ENCODE assay signal across 12 cellular contexts in the genomic region with DNA sequence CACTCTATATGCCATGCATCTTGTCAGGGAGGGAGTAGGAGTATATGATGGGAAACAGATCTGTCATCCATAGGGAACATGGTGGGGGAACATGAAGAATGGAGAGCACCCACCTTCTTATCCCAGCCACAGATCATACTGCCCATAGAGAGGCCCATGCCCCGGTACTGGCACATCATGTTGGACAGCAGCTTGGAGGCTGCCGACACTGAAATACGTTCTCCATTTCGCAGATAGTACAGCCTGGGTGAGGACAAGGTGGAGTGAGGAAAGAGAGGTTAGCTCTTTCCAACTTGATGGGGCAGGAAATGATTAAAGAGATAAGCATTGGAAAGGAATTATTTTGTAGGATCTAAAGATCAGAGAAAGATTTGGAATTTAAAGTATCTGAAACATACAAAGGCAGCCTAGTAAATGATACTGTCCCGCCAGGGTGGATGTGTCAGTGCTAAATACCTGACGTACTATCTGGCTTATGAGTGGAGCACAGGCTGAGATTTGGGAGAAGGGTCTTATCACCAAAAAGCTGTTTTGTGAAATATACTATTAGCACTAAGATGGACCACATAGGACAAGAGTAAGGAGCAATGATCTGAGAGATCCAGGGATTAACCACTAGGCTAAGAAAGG. TPM values are rescaled to one million over a fixed set of nuclear protein-coding genes. Genes with fewer than 3 reads are reported as not detected.
A peak's percentile ranks its signal among the peaks of the same experiment; 100 is the strongest.
DNase-seq lines count a peak whose midpoint lies in the region; ATAC-seq, FAIRE-seq and TF ChIP-seq lines count a peak whose summit lies in the region.
"Had no signal": no experiment of that assay in that cellular context is flagged by ENCODE, and none has a peak within 500 bp of the region (broad histone marks: within the 10 kb centered on the region; RNA-seq: fewer than 3 reads in every experiment).

No MANE protein-coding gene starts in this region.

- TF ChIP-seq RAD21 in HepG2 (CRISPR knock-in tag; IDR thresholded peaks at IDR 0.05), result no peak

- H3K27ac ChIP-seq in HepG2 (ENCODE audit: extremely low read length, insufficient read depth, low read length) (no peak overlapping the region), right lobe of liver (no peak overlapping the region)

- TF ChIP-seq CTCF in HepG2 (CRISPR knock-in tag; IDR thresholded peaks at IDR 0.05) (no peak), right lobe of liver (IDR thresholded peaks at IDR 0.05) (no peak), D721Med (IDR thresholded peaks at IDR 0.05; ENCODE audit: insufficient read depth, missing control alignments) (no peak)

- H3K4me3 ChIP-seq in HepG2 (replicated peaks in 1 of 3; ENCODE audit: insufficient read depth in 1 of 3, low read depth in 2 of 3, low read length in 3 of 3) (no peak overlapping the region), right lobe of liver (no peak overlapping the region), mucosa of stomach (ENCODE audit: low read length) (no peak overlapping the region)

- CTCF ChIA-PET in HepG2 (lab: Yijun Ruan, JAX; ENCODE audit: low intra/inter-chr PET ratio, low total read pairs), result interaction anchor here (1.0 to 1.4 kb wide), 2 partner anchors 11 to 26 kb away, joined by 3 to 4 read pairs; a partner anchor contains a TSS

- H3K36me3 ChIP-seq in HepG2 (replicated peaks in 1 of 2; ENCODE audit: control insufficient read depth in 1 of 2, insufficient read depth in 2 of 2, low read length in 2 of 2), result peaks cover 0 to 1% of the 10 kb centered on the region in 2 experiments; a peak in 1 of 5 replicates
- peaks cover 4 to 21% (median 6%) of the 10 kb centered on the region in 4 donors for H3K36me3 ChIP-seq in right lobe of liver
- peaks cover 6% of the 10 kb centered on the region for H3K36me3 ChIP-seq in mucosa of stomach (ENCODE audit: control insufficient read depth, insufficient read depth, low read length)

- peak overlapping the region; percentile 98 for H3K27ac Mint-ChIP-seq in activated T-helper 2 cell treated with anti-CD3 and anti-CD28 coated beads, Interferon-gamma antibody, Interleukin-2, Interleukin-4, amounts not matched to agents 10 μg/mL and 5 μg/mL and 100 μg/mL, durations not matched to agents 14 hours and 24 hours and 36 hours

- H3K9me3 Mint-ChIP-seq in activated T-helper 2 cell treated with anti-CD3 and anti-CD28 coated beads, Interferon-gamma antibody, Interleukin-2, Interleukin-4, amounts not matched to agents 10 μg/mL and 5 μg/mL and 100 μg/mL, durations not matched to agents 14 hours and 24 hours and 36 hours, result no peaks in the 10 kb centered on the region

- H3K4me1 ChIP-seq in HepG2 (ENCODE audit: insufficient read depth, low read length) (peaks cover 23% of the 10 kb centered on the region), right lobe of liver (peaks cover 0 to 39% (median 14%) of the 10 kb centered on the region in 4 donors), mucosa of stomach (ENCODE audit: control insufficient read depth, insufficient read depth, low read length) (peaks cover 25% of the 10 kb centered on the region)

- no peak overlapping the region for H2AFZ ChIP-seq in HepG2 (ENCODE audit: low read length)

- H3K4me2 ChIP-seq in HepG2 (ENCODE audit: low read depth, low read length), result no peak overlapping the region

- no peaks in the 10 kb centered on the region for H3K9me3 ChIP-seq in HepG2 (ENCODE audit: low read length)
- H3K9me3 ChIP-seq in right lobe of liver, result no peaks in the 10 kb centered on the region
- H3K9me3 ChIP-seq in mucosa of stomach (ENCODE audit: control insufficient read depth, low read length), result no peaks in the 10 kb centered on the region
- H3K9me3 ChIP-seq: left lung, thoracic aorta had no signal

- BruUV-seq in HepG2 (replicated peaks; lab: Mats Ljungman, UMichigan), result no TSS peak

- intact Hi-C loops in HepG2 (cut with micrococcal nuclease; ENCODE audit: unreplicated experiment) (no loop called here), right lobe of liver (cut with DNase I) (no loop called here)
- intact Hi-C loops in activated T-helper 2 cell treated with anti-CD3 and anti-CD28 coated beads, Interferon-gamma antibody, Interleukin-2, Interleukin-4, amounts not matched to agents 10 μg/mL and 5 μg/mL and 100 μg/mL, durations not matched to agents 14 hours and 24 hours and 36 hours (cut with micrococcal nuclease), result loop anchor here (10.0 kb wide), 2 partner anchors 363 to 1007 kb away; a partner anchor contains a TSS

- ATAC-seq in HepG2 (no peak), right lobe of liver (no peak), GM19324 (IDR thresholded peaks at IDR 0.05; ENCODE audit: low FRiP score, unreplicated experiment) (no peak)
- ATAC-seq: left lung had no signal

- H3K4me1 Mint-ChIP-seq in activated T-helper 2 cell treated with anti-CD3 and anti-CD28 coated beads, Interferon-gamma antibody, Interleukin-2, Interleukin-4, amounts not matched to agents 10 μg/mL and 5 μg/mL and 100 μg/mL, durations not matched to agents 14 hours and 24 hours and 36 hours (ENCODE audit: low read depth), result peaks cover 51% of the 10 kb centered on the region

- H3K9ac ChIP-seq in HepG2 (ENCODE audit: insufficient read depth, low read depth, low read length) (no peak overlapping the region), mucosa of stomach (ENCODE audit: low read length) (peak overlapping the region; percentile 96)

- no peaks in the 10 kb centered on the region for H3K27me3 Mint-ChIP-seq in activated T-helper 2 cell treated with anti-CD3 and anti-CD28 coated beads, Interferon-gamma antibody, Interleukin-2, Interleukin-4, amounts not matched to agents 10 μg/mL and 5 μg/mL and 100 μg/mL, durations not matched to agents 14 hours and 24 hours and 36 hours (ENCODE audit: low read depth)

- WGBS in HepG2 (ENCODE audit: low lambda C conversion rate), result 96% methylated on average over 6 of the region's 6 CpGs
- 89% methylated on average over 6 of the region's 6 CpGs for WGBS in right lobe of liver (ENCODE audit: insufficient coverage, low coverage, low lambda C conversion rate, missing lambda C conversion rate)

- no peak for TF ChIP-seq POLR2A in HepG2 (IDR thresholded peaks at IDR 0.05; ENCODE audit: insufficient read depth in 1 of 2, low read depth in 2 of 2, low read length in 2 of 2)
- no peak for TF ChIP-seq POLR2A in right lobe of liver (IDR thresholded peaks at IDR 0.05)

- H3K36me3 Mint-ChIP-seq in activated T-helper 2 cell treated with anti-CD3 and anti-CD28 coated beads, Interferon-gamma antibody, Interleukin-2, Interleukin-4, amounts not matched to agents 10 μg/mL and 5 μg/mL and 100 μg/mL, durations not matched to agents 14 hours and 24 hours and 36 hours (ENCODE audit: low read depth), result peaks cover 80% of the 10 kb centered on the region

- H3K4me3 Mint-ChIP-seq in activated T-helper 2 cell treated with anti-CD3 and anti-CD28 coated beads, Interferon-gamma antibody, Interleukin-2, Interleukin-4, amounts not matched to agents 10 μg/mL and 5 μg/mL and 100 μg/mL, durations not matched to agents 14 hours and 24 hours and 36 hours (ENCODE audit: low read depth), result peak overlapping the region; percentile 99

- H3K79me2 ChIP-seq in HepG2 (ENCODE audit: insufficient read depth, low read length), result peaks cover 4% of the 10 kb centered on the region

- no peaks in the 10 kb centered on the region for H4K20me1 ChIP-seq in HepG2 (ENCODE audit: insufficient read depth, low read length)

- DNase-seq in HepG2 (ENCODE audit: low spot score) (no peak), right lobe of liver (no peak), G401 (ENCODE audit: low spot score) (no peak), NCI-H345 (lab: John Stamatoyannopoulos, UW) (no peak), D721Med (ENCODE audit: insufficient read length, low spot score) (no peak)
- DNase-seq in activated T-helper 2 cell treated with anti-CD3 and anti-CD28 coated beads, Interferon-gamma antibody, Interleukin-2, Interleukin-4, amounts not matched to agents 10 μg/mL and 5 μg/mL and 100 μg/mL, durations not matched to agents 14 hours and 24 hours and 36 hours (ENCODE audit: low spot score), result no peak
- DNase-seq: KG1, left lung had no signal

- POLR2A ChIA-PET in HepG2 (lab: Yijun Ruan, JAX), result no interaction called here

- no peaks in the 10 kb centered on the region; a peak in 1 of 5 replicates for H3K27me3 ChIP-seq in HepG2 (ENCODE audit: control insufficient read depth in 1 of 2, insufficient read depth in 2 of 2, low read length in 2 of 2)
- no peaks in the 10 kb centered on the region for H3K27me3 ChIP-seq in right lobe of liver
- H3K27me3 ChIP-seq in mucosa of stomach (ENCODE audit: control insufficient read depth, insufficient read depth, low read length), result no peaks in the 10 kb centered on the region
- H3K27me3 ChIP-seq: left lung had no signal

- in situ Hi-C loops in HepG2 (cut with HindIII; ENCODE audit: extremely low pct_ligation_motif_present, low pct_unique_long_range_greater_than_20kb) (no loop called here), G401 (cut with HindIII; ENCODE audit: low sequenced_read_pairs) (no loop called here)

- TF ChIP-seq EP300 in HepG2 (IDR thresholded peaks at IDR 0.05; ENCODE audit: low read depth in 2 of 2, low read length in 2 of 2) (no peak), HepG2 (CRISPR knock-in tag; IDR thresholded peaks at IDR 0.05; ENCODE audit: borderline replicate concordance) (no peak)

- FAIRE-seq in HepG2 (lab: Jason Lieb, UNC), result no peak
- no peak for FAIRE-seq in D721Med (lab: Jason Lieb, UNC)

RNA-seq across cellular contexts. Expression of a gene that starts 1.7 kb away (rescaled TPM):
- total RNA-seq in HepG2 (2016; rRNA removed; fragmentation: Illumina TruSeq; extraction: Trizol) (64.7 and 74.9 TPM in 2 replicates), right lobe of liver (10 to 100 TPM; 34.7 to 66.3 (median 40.5) TPM)
- total RNA-seq in HepG2 (2016; cell fraction: cytosol; rRNA removed; fragmentation: Illumina TruSeq; extraction: Trizol; ENCODE audit: low read depth), result 17.3 and 18.5 TPM in 2 replicates
- total RNA-seq in HepG2 (2016; cell fraction: insoluble cytoplasmic fraction; rRNA removed; fragmentation: Illumina TruSeq; extraction: Trizol), result 69.4 and 76.9 TPM in 2 replicates
- total RNA-seq in HepG2 (2016; cell fraction: membrane; rRNA removed; fragmentation: Illumina TruSeq; extraction: Trizol), result 30.5 and 33.2 TPM in 2 replicates
- 24.1 and 26.9 TPM in 2 replicates for total RNA-seq in HepG2 (2016; cell fraction: nucleus; rRNA removed; fragmentation: Illumina TruSeq; extraction: Trizol)
- polyA plus RNA-seq in HepG2 (2011; rRNA removed), result 30.7 and 41.2 TPM in 2 replicates
- polyA plus RNA-seq in HepG2 (2011; cell fraction: cytosol; rRNA removed), result 43.0 and 50.9 TPM in 2 replicates
- 24.6 and 37.8 TPM in 2 replicates for polyA plus RNA-seq in HepG2 (2011; cell fraction: nucleus; rRNA removed)
- 24.6 and 32.8 TPM in 2 replicates for polyA plus RNA-seq in HepG2 (2012)
- 16.9 and 17.5 TPM in 2 replicates for polyA plus RNA-seq in HepG2 (2016; cell fraction: cytosol; fragmentation: Illumina TruSeq; extraction: Trizol; ENCODE audit: low read depth)
- polyA plus RNA-seq in HepG2 (2016; cell fraction: insoluble cytoplasmic fraction; fragmentation: Illumina TruSeq; extraction: Trizol; ENCODE audit: low read depth), result 67.6 and 73.1 TPM in 2 replicates
- 25.0 and 28.1 TPM in 2 replicates for polyA plus RNA-seq in HepG2 (2016; cell fraction: membrane; fragmentation: Illumina TruSeq; extraction: Trizol; ENCODE audit: low read depth)
- polyA plus RNA-seq in HepG2 (2016; cell fraction: nucleus; fragmentation: Illumina TruSeq; extraction: Trizol; ENCODE audit: insufficient read depth, low read depth), result 41.0 and 43.4 TPM in 2 replicates
- 17.3 and 80.7 TPM in 2 replicates for polyA minus RNA-seq in HepG2 (2011; rRNA and poly(A)+ RNA removed; ENCODE audit: low replicate concordance)
- polyA minus RNA-seq in HepG2 (2011; cell fraction: cytosol; rRNA and poly(A)+ RNA removed), result 6.2 and 7.1 TPM in 2 replicates
- 3.9 and 6.7 TPM in 2 replicates for polyA minus RNA-seq in HepG2 (2011; cell fraction: nucleus; rRNA and poly(A)+ RNA removed)
- total RNA-seq in activated T-helper 2 cell treated with anti-CD3 and anti-CD28 coated beads, Interferon-gamma antibody, Interleukin-2, Interleukin-4, amounts not matched to agents 10 μg/mL and 5 μg/mL and 100 μg/mL, durations not matched to agents 14 hours and 24 hours and 36 hours, result 352 and 368 TPM in 2 replicates
- total RNA-seq in G401 (2014; rRNA removed; shearing (Covaris generic)), result not detected in 2 replicates

RNA-seq across cellular contexts. Expression of a gene that starts 3.6 kb away (rescaled TPM):
- total RNA-seq in HepG2 (2016; rRNA removed; fragmentation: Illumina TruSeq; extraction: Trizol) (9.8 and 17.6 TPM in 2 replicates), right lobe of liver (10 to 100 TPM in 4 of 6 experiments, 1 to 10 TPM in 2; 8.8 to 20.2 (median 15.9) TPM)
- 1.2 and 1.7 TPM in 2 replicates for total RNA-seq in HepG2 (2016; cell fraction: cytosol; rRNA removed; fragmentation: Illumina TruSeq; extraction: Trizol; ENCODE audit: low read depth)
- total RNA-seq in HepG2 (2016; cell fraction: insoluble cytoplasmic fraction; rRNA removed; fragmentation: Illumina TruSeq; extraction: Trizol), result 9.2 and 20.2 TPM in 2 replicates
- 4.0 and 4.1 TPM in 2 replicates for total RNA-seq in HepG2 (2016; cell fraction: membrane; rRNA removed; fragmentation: Illumina TruSeq; extraction: Trizol)
- 21.3 and 26.0 TPM in 2 replicates for total RNA-seq in HepG2 (2016; cell fraction: nucleus; rRNA removed; fragmentation: Illumina TruSeq; extraction: Trizol)
- polyA plus RNA-seq in HepG2 (2011; rRNA removed), result 10.3 and 16.2 TPM in 2 replicates
- polyA plus RNA-seq in HepG2 (2011; cell fraction: cytosol; rRNA removed), result 7.9 and 11.8 TPM in 2 replicates
- polyA plus RNA-seq in HepG2 (2011; cell fraction: nucleus; rRNA removed), result 17.4 and 34.9 TPM in 2 replicates
- polyA plus RNA-seq in HepG2 (2012), result 11.3 and 15.1 TPM in 2 replicates
- 0.72 and 1.6 TPM in 2 replicates for polyA plus RNA-seq in HepG2 (2016; cell fraction: cytosol; fragmentation: Illumina TruSeq; extraction: Trizol; ENCODE audit: low read depth)
- polyA plus RNA-seq in HepG2 (2016; cell fraction: insoluble cytoplasmic fraction; fragmentation: Illumina TruSeq; extraction: Trizol; ENCODE audit: low read depth), result 11.8 and 12.8 TPM in 2 replicates
- 2.6 and 3.1 TPM in 2 replicates for polyA plus RNA-seq in HepG2 (2016; cell fraction: membrane; fragmentation: Illumina TruSeq; extraction: Trizol; ENCODE audit: low read depth)
- polyA plus RNA-seq in HepG2 (2016; cell fraction: nucleus; fragmentation: Illumina TruSeq; extraction: Trizol; ENCODE audit: insufficient read depth, low read depth), result 54.1 and 59.6 TPM in 2 replicates
- polyA minus RNA-seq in HepG2 (2011; rRNA and poly(A)+ RNA removed; ENCODE audit: low replicate concordance), result 39.2 and 126 TPM in 2 replicates
- polyA minus RNA-seq in HepG2 (2011; cell fraction: cytosol; rRNA and poly(A)+ RNA removed), result 9.4 and 12.6 TPM in 2 replicates
- polyA minus RNA-seq in HepG2 (2011; cell fraction: nucleus; rRNA and poly(A)+ RNA removed), result 21.8 and 31.5 TPM in 2 replicates
- total RNA-seq in activated T-helper 2 cell treated with anti-CD3 and anti-CD28 coated beads, Interferon-gamma antibody, Interleukin-2, Interleukin-4, amounts not matched to agents 10 μg/mL and 5 μg/mL and 100 μg/mL, durations not matched to agents 14 hours and 24 hours and 36 hours, result 142 and 162 TPM in 2 replicates
- total RNA-seq in G401 (2014; rRNA removed; shearing (Covaris generic)), result 8.9 and 14.5 TPM in 2 replicates

RNA-seq across cellular contexts. Expression of a gene that starts 11.4 kb away (rescaled TPM):
- 23.0 and 52.2 TPM in 2 replicates for total RNA-seq in HepG2 (2016; rRNA removed; fragmentation: Illumina TruSeq; extraction: Trizol)
- total RNA-seq in HepG2 (2016; cell fraction: cytosol; rRNA removed; fragmentation: Illumina TruSeq; extraction: Trizol; ENCODE audit: low read depth), result 9.3 and 11.5 TPM in 2 replicates
- 22.7 and 50.5 TPM in 2 replicates for total RNA-seq in HepG2 (2016; cell fraction: insoluble cytoplasmic fraction; rRNA removed; fragmentation: Illumina TruSeq; extraction: Trizol)
- total RNA-seq in HepG2 (2016; cell fraction: membrane; rRNA removed; fragmentation: Illumina TruSeq; extraction: Trizol), result 19.4 and 21.5 TPM in 2 replicates
- 42.8 and 46.0 TPM in 2 replicates for total RNA-seq in HepG2 (2016; cell fraction: nucleus; rRNA removed; fragmentation: Illumina TruSeq; extraction: Trizol)
- 31.2 and 34.5 TPM in 2 replicates for polyA plus RNA-seq in HepG2 (2011; rRNA removed)
- polyA plus RNA-seq in HepG2 (2011; cell fraction: cytosol; rRNA removed), result 27.9 and 29.3 TPM in 2 replicates
- 33.1 and 33.7 TPM in 2 replicates for polyA plus RNA-seq in HepG2 (2011; cell fraction: nucleus; rRNA removed)
- polyA plus RNA-seq in HepG2 (2012), result 13.9 and 21.5 TPM in 2 replicates
- polyA plus RNA-seq in HepG2 (2016; cell fraction: cytosol; fragmentation: Illumina TruSeq; extraction: Trizol; ENCODE audit: low read depth), result 7.3 TPM in 2 replicates
- 17.6 and 20.8 TPM in 2 replicates for polyA plus RNA-seq in HepG2 (2016; cell fraction: insoluble cytoplasmic fraction; fragmentation: Illumina TruSeq; extraction: Trizol; ENCODE audit: low read depth)
- 11.8 and 14.3 TPM in 2 replicates for polyA plus RNA-seq in HepG2 (2016; cell fraction: membrane; fragmentation: Illumina TruSeq; extraction: Trizol; ENCODE audit: low read depth)
- polyA plus RNA-seq in HepG2 (2016; cell fraction: nucleus; fragmentation: Illumina TruSeq; extraction: Trizol; ENCODE audit: insufficient read depth, low read depth), result 60.4 and 64.9 TPM in 2 replicates
- polyA minus RNA-seq in HepG2 (2011; rRNA and poly(A)+ RNA removed; ENCODE audit: low replicate concordance), result 46.0 and 105 TPM in 2 replicates
- 18.2 and 19.3 TPM in 2 replicates for polyA minus RNA-seq in HepG2 (2011; cell fraction: cytosol; rRNA and poly(A)+ RNA removed)
- 7.5 and 13.4 TPM in 2 replicates for polyA minus RNA-seq in HepG2 (2011; cell fraction: nucleus; rRNA and poly(A)+ RNA removed)
- total RNA-seq in right lobe of liver, result 10 to 100 TPM in 5 of 6 experiments, 1 to 10 TPM in 1; 7.7 to 24.9 (median 17.8) TPM
- 276 and 278 TPM in 2 replicates for total RNA-seq in activated T-helper 2 cell treated with anti-CD3 and anti-CD28 coated beads, Interferon-gamma antibody, Interleukin-2, Interleukin-4, amounts not matched to agents 10 μg/mL and 5 μg/mL and 100 μg/mL, durations not matched to agents 14 hours and 24 hours and 36 hours
- 33.4 and 41.3 TPM in 2 replicates for total RNA-seq in G401 (2014; rRNA removed; shearing (Covaris generic))

RNA-seq across cellular contexts. Expression of a gene that starts 11.9 kb away (rescaled TPM):
- total RNA-seq in HepG2 (2016; rRNA removed; fragmentation: Illumina TruSeq; extraction: Trizol) (16.0 and 21.4 TPM in 2 replicates), right lobe of liver (10 to 100 TPM in 5 of 6 experiments, 1 to 10 TPM in 1; 7.1 to 33.2 (median 18.0) TPM)
- total RNA-seq in HepG2 (2016; cell fraction: cytosol; rRNA removed; fragmentation: Illumina TruSeq; extraction: Trizol; ENCODE audit: low read depth), result 3.2 and 3.3 TPM in 2 replicates
- 17.4 and 26.1 TPM in 2 replicates for total RNA-seq in HepG2 (2016; cell fraction: insoluble cytoplasmic fraction; rRNA removed; fragmentation: Illumina TruSeq; extraction: Trizol)
- total RNA-seq in HepG2 (2016; cell fraction: membrane; rRNA removed; fragmentation: Illumina TruSeq; extraction: Trizol), result 4.3 and 5.5 TPM in 2 replicates
- total RNA-seq in HepG2 (2016; cell fraction: nucleus; rRNA removed; fragmentation: Illumina TruSeq; extraction: Trizol), result 5.0 and 6.6 TPM in 2 replicates
- polyA plus RNA-seq in HepG2 (2011; rRNA removed), result 15.6 and 17.3 TPM in 2 replicates
- 19.5 and 21.0 TPM in 2 replicates for polyA plus RNA-seq in HepG2 (2011; cell fraction: cytosol; rRNA removed)
- polyA plus RNA-seq in HepG2 (2011; cell fraction: nucleus; rRNA removed), result 4.4 and 5.1 TPM in 2 replicates
- polyA plus RNA-seq in HepG2 (2012), result 3.4 and 5.3 TPM in 2 replicates
- 4.7 and 6.1 TPM in 2 replicates for polyA plus RNA-seq in HepG2 (2016; cell fraction: cytosol; fragmentation: Illumina TruSeq; extraction: Trizol; ENCODE audit: low read depth)
- 24.7 and 26.1 TPM in 2 replicates for polyA plus RNA-seq in HepG2 (2016; cell fraction: insoluble cytoplasmic fraction; fragmentation: Illumina TruSeq; extraction: Trizol; ENCODE audit: low read depth)
- polyA plus RNA-seq in HepG2 (2016; cell fraction: membrane; fragmentation: Illumina TruSeq; extraction: Trizol; ENCODE audit: low read depth), result 4.7 and 6.1 TPM in 2 replicates
- polyA plus RNA-seq in HepG2 (2016; cell fraction: nucleus; fragmentation: Illumina TruSeq; extraction: Trizol; ENCODE audit: insufficient read depth, low read depth), result 10.3 and 12.6 TPM in 2 replicates
- polyA minus RNA-seq in HepG2 (2011; rRNA and poly(A)+ RNA removed; ENCODE audit: low replicate concordance), result 7.4 and 20.2 TPM in 2 replicates
- polyA minus RNA-seq in HepG2 (2011; cell fraction: cytosol; rRNA and poly(A)+ RNA removed), result 3.7 and 5.3 TPM in 2 replicates
- polyA minus RNA-seq in HepG2 (2011; cell fraction: nucleus; rRNA and poly(A)+ RNA removed), result 2.3 and 4.8 TPM in 2 replicates
- 262 and 265 TPM in 2 replicates for total RNA-seq in activated T-helper 2 cell treated with anti-CD3 and anti-CD28 coated beads, Interferon-gamma antibody, Interleukin-2, Interleukin-4, amounts not matched to agents 10 μg/mL and 5 μg/mL and 100 μg/mL, durations not matched to agents 14 hours and 24 hours and 36 hours
- 20.2 and 26.0 TPM in 2 replicates for total RNA-seq in G401 (2014; rRNA removed; shearing (Covaris generic))

RNA-seq across cellular contexts. Expression of a gene that starts 25.3 kb away (rescaled TPM):
- total RNA-seq in HepG2 (2016; rRNA removed; fragmentation: Illumina TruSeq; extraction: Trizol) (not detected in 2 replicates), right lobe of liver (under 1 TPM in 2 of 6 experiments, not detected in 4; 0.16 to 0.20 TPM)
- total RNA-seq in HepG2 (2016; cell fraction: cytosol; rRNA removed; fragmentation: Illumina TruSeq; extraction: Trizol; ENCODE audit: low read depth), result not detected in 2 replicates
- 0.09 TPM in 1 of 2 replicates, not detected in the other for total RNA-seq in HepG2 (2016; cell fraction: insoluble cytoplasmic fraction; rRNA removed; fragmentation: Illumina TruSeq; extraction: Trizol)
- not detected in 2 replicates for total RNA-seq in HepG2 (2016; cell fraction: membrane; rRNA removed; fragmentation: Illumina TruSeq; extraction: Trizol)
- total RNA-seq in HepG2 (2016; cell fraction: nucleus; rRNA removed; fragmentation: Illumina TruSeq; extraction: Trizol), result not detected in 2 replicates
- polyA plus RNA-seq in HepG2 (2011; rRNA removed), result 0.09 TPM in 1 of 2 replicates, not detected in the other
- not detected in 2 replicates for polyA plus RNA-seq in HepG2 (2011; cell fraction: cytosol; rRNA removed)
- polyA plus RNA-seq in HepG2 (2011; cell fraction: nucleus; rRNA removed), result 0.21 TPM in 2 replicates
- polyA plus RNA-seq in HepG2 (2012), result not detected in 2 replicates
- not detected in 2 replicates for polyA plus RNA-seq in HepG2 (2016; cell fraction: cytosol; fragmentation: Illumina TruSeq; extraction: Trizol; ENCODE audit: low read depth)
- polyA plus RNA-seq in HepG2 (2016; cell fraction: insoluble cytoplasmic fraction; fragmentation: Illumina TruSeq; extraction: Trizol; ENCODE audit: low read depth), result not detected in 2 replicates
- polyA plus RNA-seq in HepG2 (2016; cell fraction: membrane; fragmentation: Illumina TruSeq; extraction: Trizol; ENCODE audit: low read depth), result not detected in 2 replicates
- polyA plus RNA-seq in HepG2 (2016; cell fraction: nucleus; fragmentation: Illumina TruSeq; extraction: Trizol; ENCODE audit: insufficient read depth, low read depth), result 1.1 TPM in 1 of 2 replicates, not detected in the other
- 0.20 and 1.2 TPM in 2 replicates for polyA minus RNA-seq in HepG2 (2011; rRNA and poly(A)+ RNA removed; ENCODE audit: low replicate concordance)
- not detected in 2 replicates for polyA minus RNA-seq in HepG2 (2011; cell fraction: cytosol; rRNA and poly(A)+ RNA removed)
- 0.52 TPM in 1 of 2 replicates, not detected in the other for polyA minus RNA-seq in HepG2 (2011; cell fraction: nucleus; rRNA and poly(A)+ RNA removed)
- 3.1 and 3.6 TPM in 2 replicates for total RNA-seq in activated T-helper 2 cell treated with anti-CD3 and anti-CD28 coated beads, Interferon-gamma antibody, Interleukin-2, Interleukin-4, amounts not matched to agents 10 μg/mL and 5 μg/mL and 100 μg/mL, durations not matched to agents 14 hours and 24 hours and 36 hours
- total RNA-seq in G401 (2014; rRNA removed; shearing (Covaris generic)), result not detected in 2 replicates
- total RNA-seq: pulmonary artery endothelial cell had no signal

Comparison
In these comparisons a context has a peak if more than half of its experiments do, and no peak if none do; other contexts are left out.
1. RNA of a gene that starts 1.7 kb away (total RNA-seq): 352 to 368 TPM in activated T-helper 2 cell treated with anti-CD3 and anti-CD28 coated beads, Interferon-gamma antibody, Interleukin-2, Interleukin-4, amounts not matched to agents 10 μg/mL and 5 μg/mL and 100 μg/mL, durations not matched to agents 14 hours and 24 hours and 36 hours, 17.3 to 76.9 TPM in HepG2 and 34.7 to 66.3 TPM in right lobe of liver; not detected in G401; every median in the first group is over 10 times any median in the second.